Comparison of ENCODE assay signal across 10 cellular contexts in the genomic region with DNA sequence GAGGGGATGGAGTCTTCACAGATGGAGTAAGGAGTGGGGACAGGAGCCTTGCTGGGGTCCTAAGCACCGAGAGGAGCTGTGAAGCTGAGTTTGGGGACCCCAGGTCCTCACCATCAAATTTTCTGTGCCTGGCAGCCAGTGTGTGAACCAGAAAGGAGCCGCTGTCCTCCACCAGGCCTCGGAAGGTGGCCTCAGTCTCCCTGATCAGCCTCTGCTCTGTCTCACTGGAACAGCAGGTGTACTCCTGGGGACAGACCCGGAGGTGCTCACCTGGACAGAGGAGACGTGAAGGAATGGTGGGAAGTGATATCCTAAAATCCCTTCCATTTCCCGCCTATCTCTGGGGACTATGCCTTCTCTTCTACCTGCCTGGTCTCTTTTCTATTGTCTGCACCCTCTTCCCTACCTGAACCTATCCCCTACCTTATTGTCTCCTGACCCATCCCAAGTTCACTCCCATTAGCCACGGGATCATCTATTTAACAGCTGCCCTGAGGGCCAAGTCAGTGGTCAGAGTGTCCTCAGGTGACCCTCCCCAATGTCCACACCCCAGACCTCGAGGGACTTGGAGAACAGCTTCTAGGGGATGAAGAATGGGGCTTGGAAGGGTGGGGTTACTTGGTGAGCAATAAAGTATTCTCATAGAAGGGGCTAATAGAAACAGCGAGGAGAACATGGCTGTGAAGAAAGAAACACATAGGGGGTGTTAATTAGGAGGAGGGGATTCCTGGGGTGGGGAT. TPM values are rescaled to one million over a fixed set of nuclear protein-coding genes. Genes with fewer than 3 reads are reported as not detected.
A peak's percentile ranks its signal among the peaks of the same experiment; 100 is the strongest.
DNase-seq lines count a peak whose midpoint lies in the region; ATAC-seq and TF ChIP-seq lines count a peak whose summit lies in the region.
"Had no signal": no experiment of that assay in that cellular context is flagged by ENCODE, and none has a peak within 500 bp of the region (broad histone marks: within the 10 kb centered on the region; RNA-seq: fewer than 3 reads in every experiment).

No MANE protein-coding gene starts in this region.

- peaks cover 42% of the 10 kb centered on the region for H3K4me1 Mint-ChIP-seq in CD4-positive, alpha-beta T cell (ENCODE audit: low read depth)
- H3K4me1 Mint-ChIP-seq in natural killer cell: peaks cover 16 to 37% of the 10 kb centered on the region in 2 donors

- peaks cover 2% of the 10 kb centered on the region for H3K9me3 Mint-ChIP-seq in CD4-positive, alpha-beta T cell
- H3K9me3 Mint-ChIP-seq in natural killer cell: no peaks in the 10 kb centered on the region

- intact Hi-C loops in CD4-positive, alpha-beta T cell (cut with DNase I, micrococcal nuclease): loop anchor here (2.0 kb wide), 3 partner anchors 13 to 27 kb away; a partner anchor contains a TSS
- intact Hi-C loops in breast epithelium (cut with DNase I; ENCODE audit: low total_unique reads): no loop called here
- intact Hi-C loops in natural killer cell (cut with micrococcal nuclease): loop anchor here (5.0 kb wide), 1 partner anchor 36 kb away; no protein-coding TSS in a partner anchor

- H3K36me3 Mint-ChIP-seq in CD4-positive, alpha-beta T cell (ENCODE audit: low read depth): no peaks in the 10 kb centered on the region
- no peaks in the 10 kb centered on the region for H3K36me3 Mint-ChIP-seq in natural killer cell

- TF ChIP-seq EP300 in upper lobe of left lung (IDR thresholded peaks at IDR 0.05): no peak

- H3K4me1 ChIP-seq in KMS-11 (ENCODE audit: low read depth, poor library complexity, severe bottlenecking) (peaks cover 3% of the 10 kb centered on the region), breast epithelium (no peaks in the 10 kb centered on the region), upper lobe of left lung (peaks cover 14 to 21% (median 21%) of the 10 kb centered on the region in 4 donors)
- H3K4me1 ChIP-seq: prostate gland had no signal

- WGBS in upper lobe of left lung, 2 donors: 71 to 75% methylated on average over 9 of the region's 9 CpGs

- H3K79me2 ChIP-seq in KMS-11 (ENCODE audit: insufficient read depth, low read depth): no peaks in the 10 kb centered on the region

- H3K9ac ChIP-seq in KMS-11: no peak overlapping the region

- no peaks in the 10 kb centered on the region for H3K9me3 ChIP-seq in CD4-positive, alpha-beta T cell (ENCODE audit: control insufficient read depth, low read length)
- no peaks in the 10 kb centered on the region for H3K9me3 ChIP-seq in breast epithelium
- no peaks in the 10 kb centered on the region for H3K9me3 ChIP-seq in upper lobe of left lung
- H3K9me3 ChIP-seq: prostate gland had no signal

- H3K4me3 ChIP-seq in KMS-11 (IDR thresholded peaks at IDR 0.05; ENCODE audit: insufficient read depth, low read depth, low read length) (no peak overlapping the region), breast epithelium (peak overlapping the region in 2 of 3 donors; percentile 54 to 65), upper lobe of left lung (peak overlapping the region in 1 of 4 donors; percentile 58)

- no peak for DNase-seq in CD4-positive, alpha-beta T cell
- no peak for DNase-seq in breast epithelium (ENCODE audit: low spot score in 2 of 2)
- DNase-seq in natural killer cell: no peak
- DNase-seq in activated gamma-delta T cell (lab: John Stamatoyannopoulos, UW): no peak
- no peak for DNase-seq in upper lobe of left lung
- DNase-seq: NCI-H2107 had no signal

- no peaks in the 10 kb centered on the region for H3K27me3 Mint-ChIP-seq in CD4-positive, alpha-beta T cell
- H3K27me3 Mint-ChIP-seq in natural killer cell (ENCODE audit: low read depth in 2 of 2): peaks cover 0 to 3% of the 10 kb centered on the region in 2 donors

- H3K36me3 ChIP-seq in KMS-11 (ENCODE audit: insufficient read depth): no peaks in the 10 kb centered on the region
- no peaks in the 10 kb centered on the region for H3K36me3 ChIP-seq in breast epithelium
- no peaks in the 10 kb centered on the region for H3K36me3 ChIP-seq in upper lobe of left lung
- H3K36me3 ChIP-seq: prostate gland had no signal

- H3K4me3 Mint-ChIP-seq in CD4-positive, alpha-beta T cell: peak overlapping the region; percentile 82
- peak overlapping the region; percentile 76 for H3K4me3 Mint-ChIP-seq in natural killer cell

- CTCF ChIA-PET in CD4-positive, alpha-beta T cell (lab: Charles Lee): no interaction called here

- no peaks in the 10 kb centered on the region for H3K27me3 ChIP-seq in CD4-positive, alpha-beta T cell (ENCODE audit: control insufficient read depth, insufficient read depth, low read length)
- H3K27me3 ChIP-seq in KMS-11 (ENCODE audit: insufficient read depth, low read depth) (peaks cover 49% of the 10 kb centered on the region), breast epithelium (no peaks in the 10 kb centered on the region), upper lobe of left lung (peaks cover 0 to 8% (median 7%) of the 10 kb centered on the region in 4 donors)

- no peaks in the 10 kb centered on the region for H4K20me1 ChIP-seq in KMS-11 (ENCODE audit: insufficient read depth)

- H3K27ac ChIP-seq in CD4-positive, alpha-beta T cell (ENCODE audit: low read depth, low read length): no peak overlapping the region
- H3K27ac ChIP-seq in KMS-11: no peak overlapping the region
- no peak overlapping the region for H3K27ac ChIP-seq in breast epithelium
- no peak overlapping the region for H3K27ac ChIP-seq in upper lobe of left lung
- H3K27ac ChIP-seq: prostate gland had no signal

- TF ChIP-seq CTCF in CD4-positive, alpha-beta T cell (IDR thresholded peaks at IDR 0.05): no peak
- TF ChIP-seq CTCF in KMS-11 (conservative IDR thresholded peaks at IDR 0.05; ENCODE audit: low read depth, low read length): no peak
- no peak for TF ChIP-seq CTCF in breast epithelium (IDR thresholded peaks at IDR 0.05)
- TF ChIP-seq CTCF in natural killer cell (IDR thresholded peaks at IDR 0.05): no peak
- TF ChIP-seq CTCF in upper lobe of left lung (IDR thresholded peaks at IDR 0.05): no peak

- TF ChIP-seq POLR2A in breast epithelium (IDR thresholded peaks at IDR 0.05) (no peak), upper lobe of left lung (IDR thresholded peaks at IDR 0.05) (no peak)

- H3K27ac Mint-ChIP-seq in CD4-positive, alpha-beta T cell: no peak overlapping the region
- peak overlapping the region in 1 of 2 donors; percentile 60 for H3K27ac Mint-ChIP-seq in natural killer cell

- no peak overlapping the region for H2AFZ ChIP-seq in KMS-11 (ENCODE audit: low read depth)

- POLR2A ChIA-PET in CD4-positive, alpha-beta T cell (lab: Charles Lee): interaction anchor here (1.1 to 8.9 kb wide), 4 partner anchors 10 to 253 kb away, joined by 5 to 109 read pairs (median 11); a partner anchor contains a TSS

- no peak for ATAC-seq in CD4-positive, alpha-beta T cell (ENCODE audit: poor library complexity)
- no peak for ATAC-seq in natural killer cell
- no peak for ATAC-seq in esophagus mucosa
- ATAC-seq in HG03521 (IDR thresholded peaks at IDR 0.05; ENCODE audit: unreplicated experiment): no peak
- no peak for ATAC-seq in upper lobe of left lung (ENCODE audit: low FRiP score in 2 of 2)

- H3K4me2 ChIP-seq in KMS-11: peak overlapping the region; percentile 100; the same call in 1 of the 2 replicates

RNA-seq across cellular contexts. Expression of a gene that starts 0.9 kb away (rescaled TPM):
- total RNA-seq in CD4-positive, alpha-beta T cell: 10 to 100 TPM; 16.4 to 18.7 TPM
- total RNA-seq in breast epithelium: 1 to 10 TPM; 1.4 to 3.6 (median 3.4) TPM
- 1 to 10 TPM; 1.9 to 2.4 (median 2.3) TPM for total RNA-seq in natural killer cell
- 0.20 TPM for total RNA-seq in esophagus mucosa
- total RNA-seq in upper lobe of left lung: 10 to 100 TPM in 1 of 6 donors, 1 to 10 TPM in 2, under 1 TPM in 3; 0.20 to 25.1 (median 0.96) TPM

RNA-seq across cellular contexts. Expression of a gene that starts 1.5 kb away (rescaled TPM):
- total RNA-seq in CD4-positive, alpha-beta T cell: 1 to 10 TPM; 4.0 to 5.5 TPM
- total RNA-seq in breast epithelium: 1 to 10 TPM in 2 of 3 donors, under 1 TPM in 1; 0.80 to 3.3 (median 1.3) TPM
- total RNA-seq in natural killer cell: 1 to 10 TPM; 5.0 to 5.6 (median 5.5) TPM
- 0.48 TPM for total RNA-seq in esophagus mucosa
- 1 to 10 TPM in 5 of 6 donors, not detected in 1; 1.5 to 5.2 (median 2.8) TPM for total RNA-seq in upper lobe of left lung

RNA-seq across cellular contexts. Expression of a gene that starts 7.8 kb away (rescaled TPM):
- total RNA-seq in CD4-positive, alpha-beta T cell: 10 to 100 TPM; 12.7 to 13.2 TPM
- 1 to 10 TPM in 2 of 3 donors, under 1 TPM in 1; 0.98 to 2.5 (median 1.9) TPM for total RNA-seq in breast epithelium
- total RNA-seq in natural killer cell: under 1 TPM; 0.78 to 0.95 (median 0.78) TPM
- 5.6 TPM for total RNA-seq in esophagus mucosa
- 10 to 100 TPM in 1 of 6 donors, 1 to 10 TPM in 4, not detected in 1; 2.4 to 11.5 (median 5.2) TPM for total RNA-seq in upper lobe of left lung

RNA-seq across cellular contexts. Expression of a gene that starts 17.7 kb away (rescaled TPM):
- 10 to 100 TPM; 37.9 to 42.6 TPM for total RNA-seq in CD4-positive, alpha-beta T cell
- total RNA-seq in breast epithelium (10 to 100 TPM in 2 of 3 donors, 1 to 10 TPM in 1; 3.4 to 16.1 (median 12.6) TPM), natural killer cell (10 to 100 TPM; 55.1 to 59.2 (median 56.5) TPM), esophagus mucosa (16.3 TPM), upper lobe of left lung (100 to 1,000 TPM in 1 of 6 donors, 10 to 100 TPM in 5; 12.6 to 108 (median 25.3) TPM)

RNA-seq across cellular contexts. Expression of a gene that starts 27.5 kb away (rescaled TPM):
- total RNA-seq in CD4-positive, alpha-beta T cell: 100 to 1,000 TPM; 107 to 125 TPM
- total RNA-seq in breast epithelium (100 to 1,000 TPM; 154 to 285 (median 207) TPM), natural killer cell (100 to 1,000 TPM; 148 to 161 (median 156) TPM), esophagus mucosa (71.1 TPM), upper lobe of left lung (100 to 1,000 TPM; 111 to 223 (median 148) TPM)
